Comparison of ENCODE assay signal across 8 cellular contexts in genomic region chr10:72353963-72354355, GRCh38. TPM values are rescaled to one million over a fixed set of nuclear protein-coding genes. Genes with fewer than 3 reads are reported as not detected.
DNase-seq lines count a peak whose midpoint lies in the region; ATAC-seq and TF ChIP-seq lines count a peak whose summit lies in the region.

No MANE protein-coding gene starts in this region.

- DNase-seq in AG08396 (ENCODE audit: low spot score) (peak; percentile 59), OCI-LY7 (ENCODE audit: low spot score) (no peak), myocyte (ENCODE audit: low read depth) (peak; percentile 60), NCI-H774 (lab: John Stamatoyannopoulos, UW) (no peak), NCI-H2029 treated with DMSO at 0.1 percent for 48 hours (lab: John Stamatoyannopoulos, UW) (no peak), NOMO-1 treated with DMSO at 0.1 percent for 48 hours (lab: John Stamatoyannopoulos, UW; ENCODE audit: unreplicated experiment) (no peak)

- H3K36me3 ChIP-seq in OCI-LY7 (ENCODE audit: insufficient read depth, low read length) (peaks cover 10% of the 10 kb centered on the region; the same call in 1 of the 2 replicates), endocrine pancreas (ENCODE audit: control insufficient read depth, insufficient read depth, low read length) (no peaks in the 10 kb centered on the region)

- H3K4me3 ChIP-seq in OCI-LY7 (ENCODE audit: low read depth, low read length, poor library complexity, severe bottlenecking): peak overlapping the region; percentile 85
- H3K4me3 ChIP-seq in endocrine pancreas (ENCODE audit: control insufficient read depth, insufficient read depth, low read length): peak overlapping the region; percentile 54

- TSS peak; percentile 58 for BruUV-seq in OCI-LY7 (replicated peaks; lab: Mats Ljungman, UMichigan)

- no peak for TF ChIP-seq CTCF in OCI-LY7 (conservative IDR thresholded peaks at IDR 0.05; ENCODE audit: low read length)

- no peaks in the 10 kb centered on the region for H3K9me2 ChIP-seq in OCI-LY7 (ENCODE audit: insufficient read depth, low read length)

- no peaks in the 10 kb centered on the region for H3K27me3 ChIP-seq in endocrine pancreas (ENCODE audit: control insufficient read depth, insufficient read depth, low read length)

- POLR2A ChIA-PET in OCI-LY7 (lab: Charles Lee): no interaction called here

- H3K4me1 ChIP-seq in OCI-LY7 (ENCODE audit: insufficient read depth, low read length, poor library complexity, severe bottlenecking): peaks cover 12% of the 10 kb centered on the region
- H3K4me1 ChIP-seq in endocrine pancreas (ENCODE audit: control insufficient read depth, insufficient read depth, low read length): no peaks in the 10 kb centered on the region

- H3K9me3 ChIP-seq in OCI-LY7 (ENCODE audit: low read length) (no peaks in the 10 kb centered on the region), endocrine pancreas (ENCODE audit: control insufficient read depth, low read length) (no peaks in the 10 kb centered on the region)

- H3K79me2 ChIP-seq in OCI-LY7 (ENCODE audit: insufficient read depth, low read depth, low read length): peaks cover 24% of the 10 kb centered on the region

- peak overlapping the region; percentile 83 for H3K4me2 ChIP-seq in OCI-LY7 (ENCODE audit: low read length)

- no peaks in the 10 kb centered on the region for H4K20me1 ChIP-seq in OCI-LY7 (ENCODE audit: insufficient read depth, low read length)

- intact Hi-C loops in OCI-LY7 (cut with micrococcal nuclease; ENCODE audit: unreplicated experiment): no loop called here

- CTCF ChIA-PET in OCI-LY7 (lab: Charles Lee; ENCODE audit: unreplicated experiment): no interaction called here

- H3K9ac ChIP-seq in endocrine pancreas (ENCODE audit: control insufficient read depth, insufficient read depth, low read length): peak overlapping the region; percentile 61

- peak overlapping the region; percentile 82 for H3K27ac ChIP-seq in OCI-LY7 (ENCODE audit: low read depth, low read length, poor library complexity, severe bottlenecking)

- peak; percentile 4 for ATAC-seq in GM21529 (IDR thresholded peaks at IDR 0.05; ENCODE audit: unreplicated experiment)

- H2AFZ ChIP-seq in OCI-LY7 (ENCODE audit: low read length): peak overlapping the region; percentile 92; the same call in 1 of the 2 replicates

RNA-seq across cellular contexts. Expression of gene DNAJB12, which starts 0.8 kb away (rescaled TPM):
- 22.8 and 27.4 TPM in 2 replicates for total RNA-seq in OCI-LY7 (2014; rRNA removed; shearing (Covaris generic))
- total RNA-seq in OCI-LY7 (2022): 26.5 and 28.3 TPM in 2 replicates
- 27.1 and 30.3 TPM in 2 replicates for total RNA-seq in myocyte
- polyA plus RNA-seq in myocyte (2012): 41.3 TPM

Comparison
In these comparisons a context has a peak if more than half of its experiments do, and no peak if none do; other contexts are left out.
1. DNase-seq: peak in AG08396 (single experiment) and myocyte (single experiment); none in OCI-LY7 (single experiment), NCI-H774 (single experiment), NCI-H2029 treated with DMSO at 0.1 percent for 48 hours (single experiment) and NOMO-1 treated with DMSO at 0.1 percent for 48 hours (single experiment).